Comparison of ENCODE assay signal across 8 cellular contexts in the genomic region with DNA sequence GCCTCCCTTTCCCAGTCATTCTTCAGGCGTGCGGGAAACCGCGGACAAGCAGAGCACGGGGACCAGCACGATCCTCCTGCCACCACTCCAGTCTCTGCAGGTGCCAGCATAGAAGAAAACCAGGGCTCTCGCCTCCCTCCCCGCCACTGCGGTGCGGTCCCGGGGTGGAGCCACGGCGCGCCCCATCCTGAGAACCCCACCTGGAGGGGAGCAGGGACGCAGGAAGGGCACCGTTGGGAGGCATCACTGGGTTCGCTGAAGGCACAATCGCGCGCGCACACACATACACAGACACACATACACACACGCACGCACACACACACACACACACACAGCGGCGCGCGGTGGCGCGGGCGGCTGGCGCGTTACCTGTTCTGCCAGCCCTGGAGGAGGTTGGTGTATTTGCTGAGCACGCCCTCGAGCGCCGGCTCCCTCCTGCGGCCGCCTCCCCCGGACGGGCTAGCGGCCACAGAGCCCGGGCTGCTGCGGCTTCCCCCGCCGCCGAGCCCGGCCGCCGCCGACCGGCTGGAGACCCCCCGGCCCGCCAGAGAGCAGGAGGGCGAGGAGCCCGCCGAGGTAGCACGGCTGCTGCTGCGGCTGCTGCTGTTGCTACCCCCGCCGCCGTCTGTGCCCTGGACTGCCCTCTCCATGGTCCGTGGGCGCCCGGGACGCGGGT. TPM values are rescaled to one million over a fixed set of nuclear protein-coding genes. Genes with fewer than 3 reads are reported as not detected.
DNase-seq lines count a peak whose midpoint lies in the region; ATAC-seq and TF ChIP-seq lines count a peak whose summit lies in the region.

No MANE protein-coding gene starts in this region.

- peaks cover 29% of the 10 kb centered on the region for H4K20me1 ChIP-seq in PC-3 (ENCODE audit: low read length)

- peak overlapping the region; percentile 86 for H3K4me3 Mint-ChIP-seq in osteocyte (ENCODE audit: unreplicated experiment)

- peak; percentile 13 for DNase-seq in GM10266 (ENCODE audit: extremely low spot score)
- peak; percentile 71 for DNase-seq in PC-3
- DNase-seq in activated effector memory CD4-positive, alpha-beta T cell treated with anti-CD3 and anti-CD28 coated beads, Interleukin-2, amount 50 U/mL, for 16 hours: peak; percentile 78
- DNase-seq in head of caudate nucleus: peak; percentile 16 to 83 (median 64)
- peak; percentile 85 for DNase-seq in osteocyte (ENCODE audit: extremely low spot score, unreplicated experiment)
- DNase-seq in HPDE6-E6E7 (ENCODE audit: extremely low spot score): no peak
- DNase-seq in medulla oblongata (ENCODE audit: extremely low spot score): no peak

- H3K27ac Mint-ChIP-seq in osteocyte (ENCODE audit: unreplicated experiment): peak overlapping the region; percentile 71

- H3K36me3 ChIP-seq in PC-3 (ENCODE audit: low read depth, low read length): peaks cover 12% of the 10 kb centered on the region; the same call in 1 of the 2 replicates

- no peaks in the 10 kb centered on the region for H3F3A ChIP-seq in PC-3 (ENCODE audit: low read length, unreplicated experiment)

- H3K9me3 ChIP-seq in PC-3 (ENCODE audit: low read length): no peaks in the 10 kb centered on the region

- H3K79me2 ChIP-seq in PC-3 (ENCODE audit: low read length): peaks cover 79% of the 10 kb centered on the region

- peak overlapping the region; percentile 87 for H3K27ac ChIP-seq in PC-3 (ENCODE audit: low read length)

- TF ChIP-seq CTCF in GM10266 (IDR thresholded peaks at IDR 0.05; ENCODE audit: control insufficient read depth, insufficient read depth, low read depth, missing control alignments) (no peak), PC-3 (conservative IDR thresholded peaks at IDR 0.05; ENCODE audit: low read depth, low read length) (peak; percentile 19; the same call in 1 of the 2 replicates), osteocyte (IDR thresholded peaks at IDR 0.05) (peak; percentile 28)

- CTCF ChIA-PET in PC-3 (lab: Charles Lee): interaction anchor here (1.2 kb wide), 1 partner anchor 130 kb away, joined by 3 read pairs; no protein-coding TSS in a partner anchor

- no peaks in the 10 kb centered on the region for H3K9me3 Mint-ChIP-seq in osteocyte (ENCODE audit: unreplicated experiment)

- peaks cover 3% of the 10 kb centered on the region for H3K36me3 Mint-ChIP-seq in osteocyte (ENCODE audit: unreplicated experiment)

- no peaks in the 10 kb centered on the region for H3K9me2 ChIP-seq in PC-3 (replicated peaks; ENCODE audit: low read length)

- POLR2A ChIA-PET in PC-3 (lab: Charles Lee; ENCODE audit: unreplicated experiment): interaction anchor here (0.7 kb wide), 1 partner anchor 19 kb away, joined by 3 read pairs; no protein-coding TSS in a partner anchor

- peak; percentile 51 for ATAC-seq in HG03066 (IDR thresholded peaks at IDR 0.05; ENCODE audit: low read depth, unreplicated experiment)
- peak; percentile 42 for ATAC-seq in PC-3

- H3K9ac ChIP-seq in PC-3 (ENCODE audit: low read length): peak overlapping the region; percentile 88

- peak overlapping the region; percentile 89 for H3K4me3 ChIP-seq in PC-3 (ENCODE audit: low read length)

- peak overlapping the region; percentile 90 for H3K4me2 ChIP-seq in PC-3 (ENCODE audit: low read length)

- no peaks in the 10 kb centered on the region for H3K27me3 Mint-ChIP-seq in osteocyte (ENCODE audit: unreplicated experiment)

- intact Hi-C loops in PC-3 (cut with micrococcal nuclease): loop anchor here (1.0 to 2.0 kb wide), 5 partner anchors 12 to 125 kb away; no protein-coding TSS in a partner anchor
- intact Hi-C loops in head of caudate nucleus (cut with DNase I): no loop called here

- H2AFZ ChIP-seq in PC-3 (ENCODE audit: low read length): peak overlapping the region; percentile 65; the same call in 1 of the 2 replicates

- H3K27me3 ChIP-seq in PC-3 (ENCODE audit: low read length): no peaks in the 10 kb centered on the region

- BruUV-seq in PC-3 (replicated peaks; lab: Mats Ljungman, UMichigan): no TSS peak

- peaks cover 56% of the 10 kb centered on the region for H3K4me1 ChIP-seq in PC-3 (ENCODE audit: insufficient read depth, low read length)

- peaks cover 43% of the 10 kb centered on the region for H3K4me1 Mint-ChIP-seq in osteocyte (ENCODE audit: unreplicated experiment)

RNA-seq across cellular contexts. Expression of a gene that starts 0.4 kb away (rescaled TPM):
- total RNA-seq in PC-3 (2014; rRNA removed) (34.6 and 48.0 TPM in 2 replicates), osteocyte (21.7 and 24.7 TPM in 2 replicates)

RNA-seq across cellular contexts. Expression of a gene that starts 0.9 kb away (rescaled TPM):
- total RNA-seq in PC-3 (2014; rRNA removed): 7.9 and 10.5 TPM in 2 replicates
- total RNA-seq in osteocyte: 0.55 and 1.3 TPM in 2 replicates

Comparison
In these comparisons a context has a peak if more than half of its experiments do, and no peak if none do; other contexts are left out.
1. DNase-seq: peak in GM10266 (single experiment), PC-3 (single experiment), activated effector memory CD4-positive, alpha-beta T cell treated with anti-CD3 and anti-CD28 coated beads, Interleukin-2, amount 50 U/mL, for 16 hours (single experiment), head of caudate nucleus (42 of 42) and osteocyte (single experiment); none in HPDE6-E6E7 (single experiment) and medulla oblongata (single experiment).